In genomic region chr1:32701951-32702598, GRCh38 we compare ENCODE assay signal across 1 cellular context.
TF ChIP-seq lines count a peak whose summit lies in the region.

No MANE protein-coding gene starts in this region.

TF ChIP-seq in K562, 482 proteins besides CTCF, POLR2A, EP300 and RAD21:
- TF ChIP-seq CCNT2 (IDR thresholded peaks at IDR 0.05; ENCODE audit: borderline replicate concordance, extremely low read depth, insufficient read length, low read depth, low read length) = no peak
- TF ChIP-seq HMG20A (CRISPR knock-in tag; conservative IDR thresholded peaks at IDR 0.05) = no peak
- TF ChIP-seq MTA3 (IDR thresholded peaks at IDR 0.05; ENCODE audit: borderline replicate concordance) = 0 out of 2 replicates have a peak, but pooled peaks have one; percentile 13
- TF ChIP-seq KLF6 (CRISPR knock-in tag; IDR thresholded peaks at IDR 0.05; ENCODE audit: borderline replicate concordance) = no peak
- no peak for TF ChIP-seq TCF7 (IDR thresholded peaks at IDR 0.05; ENCODE audit: borderline replicate concordance)
- TF ChIP-seq PURB (CRISPR knock-in tag; IDR thresholded peaks at IDR 0.05; ENCODE audit: low read depth) = no peak
- no peak for TF ChIP-seq MECOM (CRISPR knock-in tag; IDR thresholded peaks at IDR 0.05)
- no peak for TF ChIP-seq ZZZ3 (IDR thresholded peaks at IDR 0.05)
TF ChIP-seq in K562: peak in this region for 1.
